ENCODE assay signal across 8 cellular contexts in the genomic region with DNA sequence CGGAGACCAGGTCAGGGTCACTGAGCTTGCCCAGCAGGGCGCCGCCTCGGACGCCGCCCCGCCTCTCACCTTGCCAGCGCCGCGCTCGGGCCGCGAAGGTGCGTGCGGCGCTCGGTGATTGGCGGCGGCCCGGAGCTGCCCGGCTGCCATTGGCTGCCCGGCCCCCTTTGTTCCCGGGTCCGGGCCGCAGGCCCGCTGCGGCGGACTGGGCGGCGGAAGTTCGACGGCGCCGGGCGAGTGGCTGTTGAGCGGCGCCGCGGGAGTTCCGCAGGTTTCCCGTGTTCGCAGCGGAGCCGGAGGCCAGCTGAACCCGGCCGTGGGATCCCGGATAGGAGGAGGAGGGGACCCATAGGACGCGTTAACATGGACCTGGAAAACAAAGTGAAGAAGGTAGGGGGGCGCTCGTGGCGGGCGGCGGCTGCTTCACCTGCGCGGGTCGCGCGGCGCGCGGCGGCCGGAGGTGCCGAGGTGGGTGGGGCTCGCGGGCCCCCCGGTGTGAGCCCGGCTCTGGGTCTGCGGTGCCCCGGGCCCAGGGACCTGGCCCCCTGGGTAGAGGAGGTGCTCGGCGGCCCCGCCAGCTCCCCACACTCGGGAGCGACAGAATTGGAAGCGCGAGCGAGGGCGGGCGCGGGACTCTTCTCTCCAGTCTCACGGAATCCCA. TPM values are rescaled to one million over a fixed set of nuclear protein-coding genes. Genes with fewer than 3 reads are reported as not detected.
DNase-seq lines count a peak whose midpoint lies in the region; ATAC-seq and TF ChIP-seq lines count a peak whose summit lies in the region.

TES (plus strand) TSS at position 195 of the 661 bp plus-strand sequence; CDS start at position 364, 169 bp downstream.

- H3K4me1 ChIP-seq in CD4-positive, CD25-positive, alpha-beta regulatory T cell (ENCODE audit: control insufficient read depth, insufficient read depth, low read length, poor library complexity, severe bottlenecking) = peaks cover 50% of the 10 kb centered on the region
- H3K4me1 ChIP-seq in vagina = peaks cover 39% of the 10 kb centered on the region

- TF ChIP-seq CTCF in RWPE1 (conservative IDR thresholded peaks at IDR 0.05; ENCODE audit: low read depth) = no peak
- no peak for TF ChIP-seq CTCF in vagina (IDR thresholded peaks at IDR 0.05)

- no peaks in the 10 kb centered on the region for H3K27me3 ChIP-seq in CD4-positive, CD25-positive, alpha-beta regulatory T cell (ENCODE audit: control insufficient read depth, insufficient read depth, low read length)
- H3K27me3 ChIP-seq in vagina = no peaks in the 10 kb centered on the region

- peak; percentile 53 to 84 (median 53) for DNase-seq in CD4-positive, CD25-positive, alpha-beta regulatory T cell
- DNase-seq in RWPE1 (ENCODE audit: low spot score) (peak; percentile 88), glomerular visceral epithelial cell (ENCODE audit: extremely low spot score) (peak; percentile 84), posterior vena cava (ENCODE audit: low spot score) (peak; percentile 92), vagina (ENCODE audit: extremely low spot score in 2 of 2) (no peak)
- peak; percentile 90 for DNase-seq in activated effector memory CD4-positive, alpha-beta T cell treated with anti-CD3 and anti-CD28 coated beads, Interleukin-2, amount 50 U/mL, for 16 hours

- peak within 1 kb of the TSS; percentile 98 to 100 (median 98) for H3K4me3 Mint-ChIP-seq in CD4-positive, CD25-positive, alpha-beta regulatory T cell

- ATAC-seq in CD4-positive, CD25-positive, alpha-beta regulatory T cell (ENCODE audit: low read depth in 2 of 2) = peak; percentile 49 to 52
- ATAC-seq in GM19351 (IDR thresholded peaks at IDR 0.05; ENCODE audit: unreplicated experiment) = peak; percentile 88
- ATAC-seq in HG03469 (IDR thresholded peaks at IDR 0.05; ENCODE audit: unreplicated experiment) = peak; percentile 70

- H3K36me3 Mint-ChIP-seq in CD4-positive, CD25-positive, alpha-beta regulatory T cell = peaks cover 6% of the 10 kb centered on the region

- intact Hi-C loops in posterior vena cava (cut with DNase I) = no loop called here
- intact Hi-C loops in vagina (cut with DNase I) = no loop called here

- no peaks in the 10 kb centered on the region for H3K9me3 ChIP-seq in CD4-positive, CD25-positive, alpha-beta regulatory T cell (ENCODE audit: control insufficient read depth in 2 of 2, low read length in 2 of 2)
- H3K9me3 ChIP-seq in vagina = no peaks in the 10 kb centered on the region

- H3K4me3 ChIP-seq in CD4-positive, CD25-positive, alpha-beta regulatory T cell (ENCODE audit: low read depth, low read length) = peak within 1 kb of the TSS; percentile 94
- peak within 1 kb of the TSS; percentile 66 to 85 for H3K4me3 ChIP-seq in vagina

- peak within 1 kb of the TSS; percentile 89 for H3K27ac ChIP-seq in CD4-positive, CD25-positive, alpha-beta regulatory T cell (ENCODE audit: insufficient read depth, low read length, poor library complexity, severe bottlenecking)
- peak within 1 kb of the TSS; percentile 99 for H3K27ac ChIP-seq in RWPE1
- peak within 1 kb of the TSS; percentile 97 for H3K27ac ChIP-seq in vagina

- peaks cover 5% of the 10 kb centered on the region for H3K27me3 Mint-ChIP-seq in CD4-positive, CD25-positive, alpha-beta regulatory T cell

- CTCF ChIA-PET in RWPE1 (lab: Yijun Ruan, JAX) = interaction anchor here (0.6 to 1.1 kb wide), 2 partner anchors 30 to 1289 kb away, joined by 3 to 4 read pairs; no protein-coding TSS in a partner anchor

- H3K4me1 Mint-ChIP-seq in CD4-positive, CD25-positive, alpha-beta regulatory T cell = peaks cover 36 to 54% (median 48%) of the 10 kb centered on the region in 4 donors

- POLR2A ChIA-PET in RWPE1 (lab: Yijun Ruan, JAX; ENCODE audit: low non-redundant PET) = no interaction called here

- H3K27ac Mint-ChIP-seq in CD4-positive, CD25-positive, alpha-beta regulatory T cell = peak within 1 kb of the TSS; percentile 91 to 98 (median 97)

- TF ChIP-seq POLR2A in vagina (IDR thresholded peaks at IDR 0.05) = peak in 1 of 2 donors; percentile 56

- no peaks in the 10 kb centered on the region for H3K36me3 ChIP-seq in CD4-positive, CD25-positive, alpha-beta regulatory T cell (ENCODE audit: control insufficient read depth, insufficient read depth, low read length)
- H3K36me3 ChIP-seq in vagina = no peaks in the 10 kb centered on the region

- H3K9me3 Mint-ChIP-seq in CD4-positive, CD25-positive, alpha-beta regulatory T cell = no peaks in the 10 kb centered on the region

RNA-seq across cellular contexts. Expression of gene TES, which starts in this region (rescaled TPM):
- total RNA-seq in CD4-positive, CD25-positive, alpha-beta regulatory T cell = 91.6 TPM
- 100 to 1,000 TPM; 144 to 198 (median 191) TPM for polyA plus RNA-seq in CD4-positive, CD25-positive, alpha-beta regulatory T cell
- total RNA-seq in posterior vena cava = 100 to 1,000 TPM; 292 to 317 TPM
- 87.7 TPM for total RNA-seq in vagina

Comparison
In these comparisons a context has a peak if more than half of its experiments do, and no peak if none do; other contexts are left out.
1. DNase-seq: peak in CD4-positive, CD25-positive, alpha-beta regulatory T cell (3 of 3), RWPE1 (single experiment), activated effector memory CD4-positive, alpha-beta T cell treated with anti-CD3 and anti-CD28 coated beads, Interleukin-2, amount 50 U/mL, for 16 hours (single experiment), glomerular visceral epithelial cell (single experiment) and posterior vena cava (single experiment); none in vagina (0 of 2).
2. Peak in every context shown above with its lines, with median percentiles within 50 percentile points of each other: ATAC-seq and H3K27ac ChIP-seq.